ENCODE assay signal across 8 cellular contexts in the genomic region with DNA sequence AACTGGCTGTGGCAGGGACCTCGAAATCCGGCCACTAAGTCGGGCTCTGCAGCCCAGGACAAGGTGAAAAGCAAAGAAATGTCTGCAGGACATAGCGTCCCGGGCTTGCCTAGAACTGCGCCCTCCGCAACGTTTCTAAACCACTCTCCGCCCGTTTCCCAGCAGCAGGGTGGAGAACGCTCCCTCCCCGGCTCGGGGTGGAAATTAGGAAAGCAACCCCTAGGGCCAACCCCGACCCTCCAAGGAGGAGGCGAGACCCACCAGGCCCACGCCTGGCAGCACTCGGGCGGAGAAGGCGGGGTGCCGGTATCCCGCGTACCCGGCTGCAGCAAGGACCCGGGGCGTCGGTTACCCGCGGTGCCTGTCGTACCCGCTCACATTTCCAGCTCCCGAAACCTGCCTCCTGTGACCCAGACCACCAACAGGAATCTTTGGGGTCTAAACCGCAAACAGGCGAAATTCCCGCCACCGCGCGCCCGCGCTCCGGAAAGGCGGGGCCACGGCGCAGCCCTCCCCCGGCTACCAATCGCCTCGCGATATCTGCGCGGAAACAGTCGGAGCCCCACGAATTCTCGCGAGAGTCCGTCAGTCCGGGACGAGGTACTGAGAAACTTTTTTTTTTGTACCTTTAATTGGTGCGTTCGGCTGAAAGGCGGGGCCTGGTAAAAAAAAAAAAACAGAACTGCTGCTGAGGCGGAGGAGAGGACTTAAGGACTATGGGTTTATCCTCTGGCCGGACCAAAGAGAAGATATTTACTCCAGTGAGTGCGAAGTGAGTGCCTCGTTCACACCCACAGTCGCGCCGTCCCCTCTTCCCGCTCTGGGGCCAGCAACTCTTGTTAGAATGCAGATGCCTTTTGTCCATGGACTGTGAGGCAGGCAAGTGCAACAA.
DNase-seq lines count a peak whose midpoint lies in the region; ATAC-seq and TF ChIP-seq lines count a peak whose summit lies in the region.

A gene with protein sequence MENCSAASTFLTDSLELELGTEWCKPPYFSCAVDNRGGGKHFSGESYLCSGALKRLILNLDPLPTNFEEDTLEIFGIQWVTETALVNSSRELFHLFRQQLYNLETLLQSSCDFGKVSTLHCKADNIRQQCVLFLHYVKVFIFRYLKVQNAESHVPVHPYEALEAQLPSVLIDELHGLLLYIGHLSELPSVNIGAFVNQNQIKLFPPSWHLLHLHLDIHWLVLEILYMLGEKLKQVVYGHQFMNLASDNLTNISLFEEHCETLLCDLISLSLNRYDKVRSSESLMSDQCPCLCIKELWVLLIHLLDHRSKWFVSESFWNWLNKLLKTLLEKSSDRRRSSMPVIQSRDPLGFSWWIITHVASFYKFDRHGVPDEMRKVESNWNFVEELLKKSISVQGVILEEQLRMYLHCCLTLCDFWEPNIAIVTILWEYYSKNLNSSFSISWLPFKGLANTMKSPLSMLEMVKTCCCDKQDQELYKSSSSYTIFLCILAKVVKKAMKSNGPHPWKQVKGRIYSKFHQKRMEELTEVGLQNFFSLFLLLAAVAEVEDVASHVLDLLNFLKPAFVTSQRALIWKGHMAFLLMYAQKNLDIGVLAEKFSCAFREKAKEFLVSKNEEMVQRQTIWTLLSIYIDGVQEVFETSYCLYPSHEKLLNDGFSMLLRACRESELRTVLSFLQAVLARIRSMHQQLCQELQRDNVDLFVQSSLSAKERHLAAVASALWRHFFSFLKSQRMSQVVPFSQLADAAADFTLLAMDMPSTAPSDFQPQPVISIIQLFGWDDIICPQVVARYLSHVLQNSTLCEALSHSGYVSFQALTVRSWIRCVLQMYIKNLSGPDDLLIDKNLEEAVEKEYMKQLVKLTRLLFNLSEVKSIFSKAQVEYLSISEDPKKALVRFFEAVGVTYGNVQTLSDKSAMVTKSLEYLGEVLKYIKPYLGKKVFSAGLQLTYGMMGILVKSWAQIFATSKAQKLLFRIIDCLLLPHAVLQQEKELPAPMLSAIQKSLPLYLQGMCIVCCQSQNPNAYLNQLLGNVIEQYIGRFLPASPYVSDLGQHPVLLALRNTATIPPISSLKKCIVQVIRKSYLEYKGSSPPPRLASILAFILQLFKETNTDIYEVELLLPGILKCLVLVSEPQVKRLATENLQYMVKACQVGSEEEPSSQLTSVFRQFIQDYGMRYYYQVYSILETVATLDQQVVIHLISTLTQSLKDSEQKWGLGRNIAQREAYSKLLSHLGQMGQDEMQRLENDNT (minus strand): TSS at position 491 of the 892 bp plus-strand sequence. CDS start 739 bp downstream, outside the sequence.

- peak within 1 kb of the TSS; percentile 83 for H3K9ac ChIP-seq in mucosa of stomach (ENCODE audit: low read length)

- peak; percentile 73 for TF ChIP-seq POLR2A in erythroblast (IDR thresholded peaks at IDR 0.05; ENCODE audit: low read length)

- H3K9me3 ChIP-seq in mucosa of stomach (ENCODE audit: control insufficient read depth, low read length), result no peaks in the 10 kb centered on the region

- peak within 1 kb of the TSS; percentile 75 for H3K4me3 ChIP-seq in mucosa of stomach (ENCODE audit: low read length)

- ATAC-seq in GM21619 (IDR thresholded peaks at IDR 0.05; ENCODE audit: unreplicated experiment), result peak; percentile 96

- TF ChIP-seq EP300 in Ishikawa (IDR thresholded peaks at IDR 0.05; ENCODE audit: borderline replicate concordance), result peak; percentile 26; the same call in 1 of the 2 replicates

- no peak for TF ChIP-seq RAD21 in Ishikawa (IDR thresholded peaks at IDR 0.05; ENCODE audit: low read depth)

- DNase-seq in DMS153 treated with DMSO at 0.1 percent for 48 hours (lab: John Stamatoyannopoulos, UW; ENCODE audit: unreplicated experiment) (peak; percentile 89), OCI-M2 (lab: John Stamatoyannopoulos, UW; ENCODE audit: unreplicated experiment) (peak; percentile 77), activated T-cell treated with anti-CD3 and anti-CD28 coated beads for 24 hours (ENCODE audit: low read depth) (peak; percentile 90), erythroblast (lab: John Stamatoyannopoulos, UW) (peak; percentile 97)
- peak; percentile 93 for DNase-seq in stimulated activated CD8-positive, alpha-beta memory T cell treated with anti-CD3 and anti-CD28 coated beads, Interleukin-4, amount 100 ng/mL, for 48 hours

- no peaks in the 10 kb centered on the region for H3K4me1 ChIP-seq in mucosa of stomach (ENCODE audit: control insufficient read depth, insufficient read depth, low read length)

- no peaks in the 10 kb centered on the region for H3K36me3 ChIP-seq in mucosa of stomach (ENCODE audit: control insufficient read depth, insufficient read depth, low read length)

- H3K27me3 ChIP-seq in mucosa of stomach (ENCODE audit: control insufficient read depth, insufficient read depth, low read length), result no peaks in the 10 kb centered on the region

TF ChIP-seq in Ishikawa, 13 proteins besides CTCF, POLR2A, EP300 and RAD21:
- no peak; the same call in 1 of the 2 replicates for TF ChIP-seq NFIC (IDR thresholded peaks at IDR 0.05)
- 0 out of 2 replicates have a peak, but pooled peaks have one; percentile 15 for TF ChIP-seq YY1 (IDR thresholded peaks at IDR 0.05; ENCODE audit: low read depth)
- TF ChIP-seq REST (IDR thresholded peaks at IDR 0.05; ENCODE audit: low read depth), result no peak
- no peak for TF ChIP-seq CREB1 (IDR thresholded peaks at IDR 0.05; ENCODE audit: low read depth)
- TF ChIP-seq TAF1 (IDR thresholded peaks at IDR 0.05; ENCODE audit: low read depth), result peak; percentile 68
- TF ChIP-seq EGR1 (IDR thresholded peaks at IDR 0.05), result peak; percentile 38; the same call in 1 of the 2 replicates
- TF ChIP-seq FOXM1 (IDR thresholded peaks at IDR 0.05; ENCODE audit: borderline replicate concordance, low read depth), result no peak
- TF ChIP-seq CEBPB (IDR thresholded peaks at IDR 0.05), result no peak
- TF ChIP-seq TCF12 (IDR thresholded peaks at IDR 0.05; ENCODE audit: low read depth), result peak; percentile 42; the same call in 1 of the 2 replicates
- no peak for TF ChIP-seq TEAD4 (IDR thresholded peaks at IDR 0.05)
- TF ChIP-seq USF1 (IDR thresholded peaks at IDR 0.05), result no peak
- no peak for TF ChIP-seq ZBTB7A (IDR thresholded peaks at IDR 0.05; ENCODE audit: low read depth)
- TF ChIP-seq MAX (IDR thresholded peaks at IDR 0.05), result peak; percentile 74

Comparison
In these comparisons a context has a peak if more than half of its experiments do, and no peak if none do; other contexts are left out.
1. Peak in every context shown above with its lines: DNase-seq, ATAC-seq and H3K4me3 ChIP-seq.